Comparison of ENCODE assay signal across 8 cellular contexts in the genomic region with DNA sequence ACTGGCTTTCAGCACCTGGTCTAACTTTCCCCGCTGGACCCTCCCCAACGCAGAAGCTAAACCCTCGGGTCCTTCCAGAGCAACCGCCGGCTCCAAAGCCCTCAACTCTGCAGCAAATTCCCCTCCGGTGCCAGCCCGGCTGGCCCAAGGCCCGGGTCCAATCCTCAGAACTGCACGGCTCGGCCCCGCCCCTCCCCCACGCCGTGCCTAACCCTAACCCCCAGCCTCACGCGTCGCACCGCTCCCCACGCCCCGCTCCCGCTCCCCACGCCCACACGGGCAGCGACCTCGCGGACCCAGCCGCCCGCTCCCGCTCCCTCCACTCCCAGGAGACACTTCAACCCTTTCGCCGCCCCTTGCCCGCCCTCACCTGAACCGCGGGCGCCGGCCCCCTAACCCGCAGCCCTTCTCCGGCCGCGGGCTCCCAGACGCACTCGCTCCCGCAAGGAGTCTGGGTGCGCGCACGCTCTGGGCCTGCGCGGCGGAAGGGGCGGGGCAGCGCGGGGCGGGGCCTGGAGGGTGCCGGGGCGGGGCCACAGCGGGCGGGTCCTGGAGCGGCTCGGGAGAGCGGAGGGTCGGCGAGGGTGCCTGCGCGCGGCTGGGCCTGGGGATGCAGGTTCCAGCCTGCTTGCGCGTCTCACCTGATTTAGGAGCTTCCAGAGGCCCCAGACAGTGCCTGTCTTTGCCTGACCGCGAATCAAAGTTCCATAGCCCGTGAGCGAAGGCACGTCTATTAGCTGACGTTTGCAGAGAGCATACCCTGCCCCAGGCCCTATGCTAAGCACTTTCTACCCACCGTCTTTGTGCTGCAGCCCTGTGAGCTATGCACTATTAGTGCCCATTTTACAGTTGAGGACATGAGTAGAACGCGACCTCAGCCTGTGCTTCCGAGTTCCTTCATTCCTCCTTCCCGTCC. TPM values are rescaled to one million over a fixed set of nuclear protein-coding genes. Genes with fewer than 3 reads are reported as not detected.
DNase-seq lines count a peak whose midpoint lies in the region; ATAC-seq, FAIRE-seq and TF ChIP-seq lines count a peak whose summit lies in the region.

NFRKB (minus strand) TSS at position 453 of the 916 bp plus-strand sequence. CDS start 2,729 bp downstream, outside the sequence.

- peak within 1 kb of the TSS; percentile 79 for H3K27ac ChIP-seq in left ventricle myocardium inferior (replicated peaks)
- H3K27ac ChIP-seq in psoas muscle = peak within 1 kb of the TSS; percentile 88
- peak within 1 kb of the TSS; percentile 62 for H3K27ac ChIP-seq in urinary bladder (ENCODE audit: low read depth)

- peak; percentile 27; the same call in 1 of the 2 replicates for TF ChIP-seq POLR2A in GM12891 (IDR thresholded peaks at IDR 0.05; ENCODE audit: low read depth, low read length)

- peak; percentile 90 for FAIRE-seq in GM12891 (lab: Jason Lieb, UNC)

- H3K4me1 ChIP-seq in left ventricle myocardium inferior (peaks cover 23% of the 10 kb centered on the region), psoas muscle (peaks cover 13% of the 10 kb centered on the region), urinary bladder (ENCODE audit: insufficient read depth) (no peaks in the 10 kb centered on the region)

- peak within 1 kb of the TSS; percentile 88 for H3K4me3 Mint-ChIP-seq in T-helper 1 cell treated with Interleukin-12 subunit alpha and Interleukin-12 subunit beta and Interleukin-4 antibody, amounts not matched to agents 30 μg/mL and 1 μg/mL, for 36 hours

- H3K9me3 ChIP-seq in left ventricle myocardium inferior (replicated peaks) (no peaks in the 10 kb centered on the region), psoas muscle (no peaks in the 10 kb centered on the region)

- H3K4me3 ChIP-seq in left ventricle myocardium inferior (peak within 1 kb of the TSS; percentile 92), psoas muscle (peak within 1 kb of the TSS; percentile 98), urinary bladder (ENCODE audit: low read depth, low read length) (peak within 1 kb of the TSS; percentile 98)

- no peaks in the 10 kb centered on the region for H3K9me3 Mint-ChIP-seq in T-helper 1 cell treated with Interleukin-12 subunit alpha and Interleukin-12 subunit beta and Interleukin-4 antibody, amounts not matched to agents 30 μg/mL and 1 μg/mL, for 36 hours

- ATAC-seq in HG02678 (IDR thresholded peaks at IDR 0.05; ENCODE audit: unreplicated experiment) (peak; percentile 95), psoas muscle (peak; percentile 98 to 99 (median 99))

- H3K27me3 Mint-ChIP-seq in T-helper 1 cell treated with Interleukin-12 subunit alpha and Interleukin-12 subunit beta and Interleukin-4 antibody, amounts not matched to agents 30 μg/mL and 1 μg/mL, for 36 hours (ENCODE audit: low read depth) = peaks cover 8% of the 10 kb centered on the region

- H3K27me3 ChIP-seq in left ventricle myocardium inferior (ENCODE audit: low read depth) (no peaks in the 10 kb centered on the region), psoas muscle (ENCODE audit: insufficient read depth in 3 of 3, low read length in 2 of 3) (no peaks in the 10 kb centered on the region)

- H3K27ac Mint-ChIP-seq in T-helper 1 cell treated with Interleukin-12 subunit alpha and Interleukin-12 subunit beta and Interleukin-4 antibody, amounts not matched to agents 30 μg/mL and 1 μg/mL, for 36 hours = peak within 1 kb of the TSS; percentile 83

- intact Hi-C loops in left ventricle myocardium inferior (cut with micrococcal nuclease) = no loop called here
- intact Hi-C loops in psoas muscle (cut with DNase I) = no loop called here

- H3K4me1 Mint-ChIP-seq in T-helper 1 cell treated with Interleukin-12 subunit alpha and Interleukin-12 subunit beta and Interleukin-4 antibody, amounts not matched to agents 30 μg/mL and 1 μg/mL, for 36 hours (ENCODE audit: low read depth) = peaks cover 21% of the 10 kb centered on the region

- peak; percentile 97 for DNase-seq in GM12891 (ENCODE audit: insufficient read length, low spot score)
- DNase-seq in NCI-H128 (lab: John Stamatoyannopoulos, UW; ENCODE audit: unreplicated experiment) = peak; percentile 59
- DNase-seq in amygdala (lab: John Stamatoyannopoulos, UW) = peak in 55 of 56 donors; percentile 23 to 90 (median 75)
- peak; percentile 89 for DNase-seq in left ventricle myocardium inferior
- DNase-seq in psoas muscle = peak; percentile 87 to 92

- H3K36me3 ChIP-seq in left ventricle myocardium inferior = peaks cover 25% of the 10 kb centered on the region
- peaks cover 3 to 40% of the 10 kb centered on the region in 2 donors for H3K36me3 ChIP-seq in psoas muscle (ENCODE audit: insufficient read depth in 1 of 2, low read depth in 1 of 2)
- H3K36me3 ChIP-seq in urinary bladder (ENCODE audit: insufficient read depth) = no peaks in the 10 kb centered on the region

- TF ChIP-seq CTCF in left ventricle myocardium inferior (IDR thresholded peaks at IDR 0.05; ENCODE audit: borderline replicate concordance) (no peak), psoas muscle (IDR thresholded peaks at IDR 0.05) (no peak)

- peaks cover 23% of the 10 kb centered on the region for H3K36me3 Mint-ChIP-seq in T-helper 1 cell treated with Interleukin-12 subunit alpha and Interleukin-12 subunit beta and Interleukin-4 antibody, amounts not matched to agents 30 μg/mL and 1 μg/mL, for 36 hours (ENCODE audit: low read depth)

- WGBS in psoas muscle, 3 donors = 1 to 2% (median 2%) methylated on average over 58 to 77 of the region's 77 CpGs
- 1% methylated on average over 77 of the region's 77 CpGs for WGBS in urinary bladder

TF ChIP-seq in GM12891, 5 proteins besides CTCF, POLR2A, EP300 and RAD21:
- TF ChIP-seq TAF1 (IDR thresholded peaks at IDR 0.05; ENCODE audit: low read depth, low read length) (no peak), POLR2AphosphoS5 (IDR thresholded peaks at IDR 0.05; ENCODE audit: low read depth, low read length) (no peak), POU2F2 (IDR thresholded peaks at IDR 0.05; ENCODE audit: low read depth, low read length) (no peak), SPI1 (IDR thresholded peaks at IDR 0.05; ENCODE audit: low read depth, low read length) (no peak), PAX5 (IDR thresholded peaks at IDR 0.05; ENCODE audit: insufficient read depth, low read length, severe bottlenecking) (no peak)

RNA-seq across cellular contexts. Expression of gene NFRKB, which starts in this region (rescaled TPM):
- 9.8 TPM for polyA plus RNA-seq in GM12891 (2012; ENCODE audit: low read depth, missing spikeins)
- total RNA-seq in left ventricle myocardium inferior (11.8 TPM), psoas muscle (10 to 100 TPM; 14.2 to 18.3 (median 15.6) TPM), urinary bladder (24.7 TPM)
- polyA plus RNA-seq in psoas muscle (10 to 100 TPM in 1 of 3 donors, 1 to 10 TPM in 2; 7.4 to 11.1 (median 9.7) TPM), urinary bladder (19.6 TPM)

Comparison
In these comparisons a context has a peak if more than half of its experiments do, and no peak if none do; other contexts are left out.
1. Peak in every context shown above with its lines: DNase-seq, ATAC-seq, H3K4me3 ChIP-seq and H3K27ac ChIP-seq.